In genomic region chr18:26656401-26656943, GRCh38 we compare ENCODE assay signal across 8 cellular contexts.
DNase-seq lines count a peak whose midpoint lies in the region; ATAC-seq and TF ChIP-seq lines count a peak whose summit lies in the region.

No MANE protein-coding gene starts in this region.

- H3K36me3 Mint-ChIP-seq in mesothelial cell of epicardium: no peaks in the 10 kb centered on the region
- no peaks in the 10 kb centered on the region for H3K36me3 Mint-ChIP-seq in activated CD4-positive, alpha-beta T cell treated with anti-CD3 and anti-CD28 coated beads for 36 hours (ENCODE audit: low read depth)

- no peak overlapping the region for H3K27ac Mint-ChIP-seq in mesothelial cell of epicardium
- H3K27ac Mint-ChIP-seq in activated CD4-positive, alpha-beta T cell treated with anti-CD3 and anti-CD28 coated beads for 36 hours: no peak overlapping the region

- peak overlapping the region; percentile 82 for H3K27ac ChIP-seq in caudate nucleus (ENCODE audit: low read depth, low read length)

- peaks cover 27% of the 10 kb centered on the region for H3K4me1 Mint-ChIP-seq in mesothelial cell of epicardium
- peaks cover 12% of the 10 kb centered on the region for H3K4me1 Mint-ChIP-seq in activated CD4-positive, alpha-beta T cell treated with anti-CD3 and anti-CD28 coated beads for 36 hours

- POLR2A ChIA-PET in activated CD4-positive, alpha-beta T cell treated with anti-CD3 and anti-CD28 coated beads for 36 hours (lab: Charles Lee): no interaction called here

- peak in 17 of 61 donors; percentile 2 to 84 (median 75) for DNase-seq in caudate nucleus (lab: John Stamatoyannopoulos, UW)
- no peak for DNase-seq in mesothelial cell of epicardium (ENCODE audit: low spot score in 2 of 2, unreplicated experiment in 2 of 2)
- no peak for DNase-seq in omental fat pad (ENCODE audit: low spot score)
- no peak for DNase-seq in NCI-H1694 treated with DMSO at 0.1 percent for 48 hours (lab: John Stamatoyannopoulos, UW)
- DNase-seq in activated CD4-positive, alpha-beta T cell treated with anti-CD3 and anti-CD28 coated beads for 36 hours: no peak
- DNase-seq in activated naive CD4-positive, alpha-beta T cell treated with Interleukin-2 at 50 U/mL for 16 hours: no peak

- peaks cover 6% of the 10 kb centered on the region for H3K27me3 Mint-ChIP-seq in mesothelial cell of epicardium (ENCODE audit: low read depth)
- H3K27me3 Mint-ChIP-seq in activated CD4-positive, alpha-beta T cell treated with anti-CD3 and anti-CD28 coated beads for 36 hours: peaks cover 65% of the 10 kb centered on the region

- H3K4me3 Mint-ChIP-seq in mesothelial cell of epicardium: peak overlapping the region; percentile 76
- no peak overlapping the region for H3K4me3 Mint-ChIP-seq in activated CD4-positive, alpha-beta T cell treated with anti-CD3 and anti-CD28 coated beads for 36 hours

- CTCF ChIA-PET in activated CD4-positive, alpha-beta T cell treated with anti-CD3 and anti-CD28 coated beads for 36 hours (lab: Charles Lee): interaction anchor here (0.9 kb wide), 1 partner anchor 180 kb away, joined by 3 read pairs; no protein-coding TSS in a partner anchor

- intact Hi-C loops in activated CD4-positive, alpha-beta T cell treated with anti-CD3 and anti-CD28 coated beads for 36 hours (cut with DNase I, micrococcal nuclease): loop anchor here (2.0 to 10.0 kb wide), 3 partner anchors 104 to 552 kb away; partner anchors contain the start of gene KCTD1 (in 1 of the 2)

- ATAC-seq in GM18511 (IDR thresholded peaks at IDR 0.05; ENCODE audit: unreplicated experiment): peak; percentile 37
- peak; percentile 33 for ATAC-seq in HG03108 (IDR thresholded peaks at IDR 0.05; ENCODE audit: unreplicated experiment)
- no peak for ATAC-seq in omental fat pad (ENCODE audit: low FRiP score)
- ATAC-seq in activated CD4-positive, alpha-beta T cell treated with anti-CD3 and anti-CD28 coated beads for 36 hours: no peak

- no peaks in the 10 kb centered on the region for H3K9me3 Mint-ChIP-seq in mesothelial cell of epicardium
- H3K9me3 Mint-ChIP-seq in activated CD4-positive, alpha-beta T cell treated with anti-CD3 and anti-CD28 coated beads for 36 hours (ENCODE audit: low read depth): no peaks in the 10 kb centered on the region

- no peak for TF ChIP-seq CTCF in mesothelial cell of epicardium (IDR thresholded peaks at IDR 0.05; ENCODE audit: unreplicated experiment)
- no peak for TF ChIP-seq CTCF in omental fat pad (IDR thresholded peaks at IDR 0.05)

Comparison
In these comparisons a context has a peak if more than half of its experiments do, and no peak if none do; other contexts are left out.
1. ATAC-seq: peak in GM18511 (single experiment) and HG03108 (single experiment); none in omental fat pad (single experiment) and activated CD4-positive, alpha-beta T cell treated with anti-CD3 and anti-CD28 coated beads for 36 hours (single experiment).